21 cellular contexts compared by ENCODE assay signal in the genomic region with DNA sequence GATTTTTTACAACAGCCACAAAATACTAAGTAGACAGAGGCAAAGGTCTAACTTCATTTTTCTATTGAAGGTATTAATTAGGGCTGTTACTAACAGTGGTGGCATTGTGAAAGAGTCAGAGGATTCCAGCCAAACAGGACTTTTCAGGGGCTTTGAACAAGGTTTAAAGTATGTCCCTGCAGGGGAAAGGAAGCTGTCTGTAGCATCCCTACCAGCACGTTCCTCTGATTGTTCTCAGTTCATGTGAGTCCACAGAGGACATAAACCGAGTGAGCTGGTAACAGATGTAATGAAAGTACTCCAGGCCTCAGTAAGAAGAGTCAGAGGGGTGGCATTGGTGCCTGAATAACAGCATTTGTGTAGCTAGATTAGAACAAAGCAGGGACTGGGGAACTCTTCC.
"Had no signal": no experiment of that assay in that cellular context is flagged by ENCODE, and none has a peak within 500 bp of the region (broad histone marks: within the 10 kb centered on the region; RNA-seq: fewer than 3 reads in every experiment).

No MANE protein-coding gene starts in this region.

- H3K27ac ChIP-seq: colonic mucosa, left ventricle myocardium inferior, neutrophil, ovary, psoas muscle, right atrium auricular region, tibial artery had no signal

- H3K27me3 Mint-ChIP-seq: activated naive CD8-positive, alpha-beta T cell treated with anti-CD3 and anti-CD28 coated beads for 36 hours had no signal

- H3K4me3 ChIP-seq: colonic mucosa, left ventricle myocardium inferior, ovary, psoas muscle, right atrium auricular region, tibial artery had no signal

- H3K36me3 Mint-ChIP-seq: activated naive CD8-positive, alpha-beta T cell treated with anti-CD3 and anti-CD28 coated beads for 36 hours; mesothelial cell of epicardium; naive thymus-derived CD8-positive, alpha-beta T cell had no signal

- H3K27me3 ChIP-seq: colonic mucosa, ovary, right atrium auricular region, tibial artery had no signal

- H3K9me3 ChIP-seq: colonic mucosa, left ventricle myocardium inferior, neutrophil, ovary, psoas muscle, right atrium auricular region, tibial artery had no signal

- H3K4me1 ChIP-seq: colonic mucosa, psoas muscle, right atrium auricular region had no signal

- H3K27ac Mint-ChIP-seq: activated naive CD8-positive, alpha-beta T cell treated with anti-CD3 and anti-CD28 coated beads for 36 hours; mesothelial cell of epicardium; T-helper 17 cell had no signal

- H3K36me3 ChIP-seq: colonic mucosa, left ventricle myocardium inferior, neutrophil, ovary, right atrium auricular region, tibial artery had no signal

- DNase-seq: activated CD4-positive, alpha-beta T cell treated with anti-CD3 and anti-CD28 coated beads for 4 hours; activated CD4-positive, alpha-beta T cell treated with anti-CD3 and anti-CD28 coated beads, Interleukin-2, amount 50 U/mL, for 48 hours; activated CD4-positive, CD25-positive, alpha-beta regulatory T cell; activated CD8-positive, alpha-beta memory T cell treated with anti-CD3 and anti-CD28 coated beads, Interleukin-2, amount 50 U/mL, for 48 hours; activated naive CD4-positive, alpha-beta T cell treated with Interleukin-2 at 50 U/mL for 16 hours; activated naive CD8-positive, alpha-beta T cell treated with anti-CD3 and anti-CD28 coated beads for 36 hours; activated T-cell treated with anti-CD3 and anti-CD28 coated beads, Interleukin-2, amount 50 U/mL, for 48 hours; colonic mucosa; erythroblast; left ventricle myocardium inferior; naive thymus-derived CD8-positive, alpha-beta T cell; psoas muscle; stimulated activated CD4-positive, alpha-beta T cell treated with anti-CD3 and anti-CD28 coated beads, Interleukin-12 subunit alpha, Interleukin-12 subunit beta, amount 100 ng/mL, for 4 hours; stimulated activated CD4-positive, alpha-beta T cell treated with anti-CD3 and anti-CD28 coated beads, Interleukin-4, amount 100 ng/mL, for 4 hours; stimulated activated naive CD8-positive, alpha-beta T cell treated with anti-CD3 and anti-CD28 coated beads, Interleukin-15, Interleukin-2, amounts not matched to agents 100 U/mL and 50 U/mL, for 24 hours; T-helper 17 cell; tibial artery had no signal

- H3K9me3 Mint-ChIP-seq: activated naive CD8-positive, alpha-beta T cell treated with anti-CD3 and anti-CD28 coated beads for 36 hours; mesothelial cell of epicardium; naive thymus-derived CD8-positive, alpha-beta T cell had no signal

- H3K4me3 Mint-ChIP-seq: activated naive CD8-positive, alpha-beta T cell treated with anti-CD3 and anti-CD28 coated beads for 36 hours; mesothelial cell of epicardium; naive thymus-derived CD8-positive, alpha-beta T cell; T-helper 17 cell had no signal
